In the genomic region with DNA sequence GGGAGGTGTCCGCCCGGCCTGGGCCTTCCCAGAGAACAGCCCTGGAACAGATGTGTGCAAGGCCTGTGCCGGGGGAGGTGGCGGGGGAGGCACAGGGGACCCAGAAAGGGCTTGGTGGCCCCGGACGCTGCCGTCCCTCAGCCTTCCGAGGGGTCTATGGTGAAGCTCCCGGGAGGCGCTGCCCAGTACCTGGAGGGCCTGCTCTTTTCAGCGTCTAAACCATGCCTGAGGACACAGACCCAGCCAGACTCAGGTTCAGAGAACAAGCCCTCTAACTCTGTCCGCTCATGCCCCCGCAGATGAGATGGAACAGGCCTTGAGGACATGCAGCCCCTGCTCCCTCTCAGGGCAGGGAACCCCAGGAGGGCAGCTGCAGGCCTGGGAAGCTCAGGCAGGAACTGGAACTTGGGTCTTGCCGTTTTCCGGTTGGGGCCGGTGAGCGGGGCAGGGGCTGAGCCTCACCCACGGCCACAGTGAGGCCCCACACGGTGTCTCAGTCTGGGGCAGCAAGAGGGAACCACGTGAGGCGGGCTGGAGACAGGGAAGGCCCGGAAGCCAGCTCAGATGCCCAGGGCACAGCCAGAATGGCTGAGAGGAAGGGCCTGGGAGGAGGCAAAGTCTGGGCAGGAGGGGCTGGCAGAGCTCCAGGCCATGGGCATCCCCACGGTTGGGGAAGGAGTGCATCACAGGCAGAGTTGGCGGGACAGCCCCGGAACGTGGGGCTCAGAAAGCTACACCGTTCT, we compare ENCODE assay signal across 1 cellular context.
TF ChIP-seq lines count a peak whose summit lies in the region.

No MANE protein-coding gene starts in this region.

TF ChIP-seq in HepG2, 621 proteins besides CTCF, POLR2A, EP300 and RAD21 (continued from another document and continues in another):
- TF ChIP-seq, protein P1, sequence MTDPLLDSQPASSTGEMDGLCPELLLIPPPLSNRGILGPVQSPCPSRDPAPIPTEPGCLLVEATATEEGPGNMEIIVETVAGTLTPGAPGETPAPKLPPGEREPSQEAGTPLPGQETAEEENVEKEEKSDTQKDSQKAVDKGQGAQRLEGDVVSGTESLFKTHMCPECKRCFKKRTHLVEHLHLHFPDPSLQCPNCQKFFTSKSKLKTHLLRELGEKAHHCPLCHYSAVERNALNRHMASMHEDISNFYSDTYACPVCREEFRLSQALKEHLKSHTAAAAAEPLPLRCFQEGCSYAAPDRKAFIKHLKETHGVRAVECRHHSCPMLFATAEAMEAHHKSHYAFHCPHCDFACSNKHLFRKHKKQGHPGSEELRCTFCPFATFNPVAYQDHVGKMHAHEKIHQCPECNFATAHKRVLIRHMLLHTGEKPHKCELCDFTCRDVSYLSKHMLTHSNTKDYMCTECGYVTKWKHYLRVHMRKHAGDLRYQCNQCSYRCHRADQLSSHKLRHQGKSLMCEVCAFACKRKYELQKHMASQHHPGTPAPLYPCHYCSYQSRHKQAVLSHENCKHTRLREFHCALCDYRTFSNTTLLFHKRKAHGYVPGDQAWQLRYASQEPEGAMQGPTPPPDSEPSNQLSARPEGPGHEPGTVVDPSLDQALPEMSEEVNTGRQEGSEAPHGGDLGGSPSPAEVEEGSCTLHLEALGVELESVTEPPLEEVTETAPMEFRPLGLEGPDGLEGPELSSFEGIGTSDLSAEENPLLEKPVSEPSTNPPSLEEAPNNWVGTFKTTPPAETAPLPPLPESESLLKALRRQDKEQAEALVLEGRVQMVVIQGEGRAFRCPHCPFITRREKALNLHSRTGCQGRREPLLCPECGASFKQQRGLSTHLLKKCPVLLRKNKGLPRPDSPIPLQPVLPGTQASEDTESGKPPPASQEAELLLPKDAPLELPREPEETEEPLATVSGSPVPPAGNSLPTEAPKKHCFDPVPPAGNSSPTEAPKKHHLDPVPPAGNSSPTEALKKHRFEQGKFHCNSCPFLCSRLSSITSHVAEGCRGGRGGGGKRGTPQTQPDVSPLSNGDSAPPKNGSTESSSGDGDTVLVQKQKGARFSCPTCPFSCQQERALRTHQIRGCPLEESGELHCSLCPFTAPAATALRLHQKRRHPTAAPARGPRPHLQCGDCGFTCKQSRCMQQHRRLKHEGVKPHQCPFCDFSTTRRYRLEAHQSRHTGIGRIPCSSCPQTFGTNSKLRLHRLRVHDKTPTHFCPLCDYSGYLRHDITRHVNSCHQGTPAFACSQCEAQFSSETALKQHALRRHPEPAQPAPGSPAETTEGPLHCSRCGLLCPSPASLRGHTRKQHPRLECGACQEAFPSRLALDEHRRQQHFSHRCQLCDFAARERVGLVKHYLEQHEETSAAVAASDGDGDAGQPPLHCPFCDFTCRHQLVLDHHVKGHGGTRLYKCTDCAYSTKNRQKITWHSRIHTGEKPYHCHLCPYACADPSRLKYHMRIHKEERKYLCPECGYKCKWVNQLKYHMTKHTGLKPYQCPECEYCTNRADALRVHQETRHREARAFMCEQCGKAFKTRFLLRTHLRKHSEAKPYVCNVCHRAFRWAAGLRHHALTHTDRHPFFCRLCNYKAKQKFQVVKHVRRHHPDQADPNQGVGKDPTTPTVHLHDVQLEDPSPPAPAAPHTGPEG (CRISPR knock-in tag; IDR thresholded peaks at IDR 0.05) = no peak; the same call in 1 of the 2 replicates
- peak; percentile 72 for TF ChIP-seq MYC (CRISPR knock-in tag; IDR thresholded peaks at IDR 0.05; ENCODE audit: borderline replicate concordance)
- TF ChIP-seq, protein P2, sequence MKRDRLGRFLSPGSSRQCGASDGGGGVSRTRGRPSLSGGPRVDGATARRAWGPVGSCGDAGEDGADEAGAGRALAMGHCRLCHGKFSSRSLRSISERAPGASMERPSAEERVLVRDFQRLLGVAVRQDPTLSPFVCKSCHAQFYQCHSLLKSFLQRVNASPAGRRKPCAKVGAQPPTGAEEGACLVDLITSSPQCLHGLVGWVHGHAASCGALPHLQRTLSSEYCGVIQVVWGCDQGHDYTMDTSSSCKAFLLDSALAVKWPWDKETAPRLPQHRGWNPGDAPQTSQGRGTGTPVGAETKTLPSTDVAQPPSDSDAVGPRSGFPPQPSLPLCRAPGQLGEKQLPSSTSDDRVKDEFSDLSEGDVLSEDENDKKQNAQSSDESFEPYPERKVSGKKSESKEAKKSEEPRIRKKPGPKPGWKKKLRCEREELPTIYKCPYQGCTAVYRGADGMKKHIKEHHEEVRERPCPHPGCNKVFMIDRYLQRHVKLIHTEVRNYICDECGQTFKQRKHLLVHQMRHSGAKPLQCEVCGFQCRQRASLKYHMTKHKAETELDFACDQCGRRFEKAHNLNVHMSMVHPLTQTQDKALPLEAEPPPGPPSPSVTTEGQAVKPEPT (CRISPR knock-in tag; IDR thresholded peaks at IDR 0.05; ENCODE audit: low read depth) = peak; percentile 68; the same call in 1 of the 2 replicates
- TF ChIP-seq, protein P3, sequence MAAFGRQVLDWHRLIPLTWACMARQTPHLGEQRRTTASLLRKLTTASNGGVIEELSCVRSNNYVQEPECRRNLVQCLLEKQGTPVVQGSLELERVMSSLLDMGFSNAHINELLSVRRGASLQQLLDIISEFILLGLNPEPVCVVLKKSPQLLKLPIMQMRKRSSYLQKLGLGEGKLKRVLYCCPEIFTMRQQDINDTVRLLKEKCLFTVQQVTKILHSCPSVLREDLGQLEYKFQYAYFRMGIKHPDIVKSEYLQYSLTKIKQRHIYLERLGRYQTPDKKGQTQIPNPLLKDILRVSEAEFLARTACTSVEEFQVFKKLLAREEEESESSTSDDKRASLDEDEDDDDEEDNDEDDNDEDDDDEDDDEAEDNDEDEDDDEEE (CRISPR knock-in tag; IDR thresholded peaks at IDR 0.05) = peak; percentile 5
- TF ChIP-seq, protein P4, sequence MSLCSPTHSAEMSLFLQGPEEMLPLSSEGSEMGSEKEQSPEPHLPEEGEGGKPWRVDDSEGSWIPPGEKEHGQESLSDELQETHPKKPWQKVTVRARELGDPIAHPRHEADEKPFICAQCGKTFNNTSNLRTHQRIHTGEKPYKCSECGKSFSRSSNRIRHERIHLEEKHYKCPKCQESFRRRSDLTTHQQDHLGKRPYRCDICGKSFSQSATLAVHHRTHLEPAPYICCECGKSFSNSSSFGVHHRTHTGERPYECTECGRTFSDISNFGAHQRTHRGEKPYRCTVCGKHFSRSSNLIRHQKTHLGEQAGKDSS (CRISPR knock-in tag; IDR thresholded peaks at IDR 0.05; ENCODE audit: borderline replicate concordance, low read depth) = peak; percentile 61; the same call in 1 of the 2 replicates
- TF ChIP-seq, protein P5, sequence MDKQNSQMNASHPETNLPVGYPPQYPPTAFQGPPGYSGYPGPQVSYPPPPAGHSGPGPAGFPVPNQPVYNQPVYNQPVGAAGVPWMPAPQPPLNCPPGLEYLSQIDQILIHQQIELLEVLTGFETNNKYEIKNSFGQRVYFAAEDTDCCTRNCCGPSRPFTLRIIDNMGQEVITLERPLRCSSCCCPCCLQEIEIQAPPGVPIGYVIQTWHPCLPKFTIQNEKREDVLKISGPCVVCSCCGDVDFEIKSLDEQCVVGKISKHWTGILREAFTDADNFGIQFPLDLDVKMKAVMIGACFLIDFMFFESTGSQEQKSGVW (CRISPR knock-in tag; IDR thresholded peaks at IDR 0.05; ENCODE audit: borderline replicate concordance) = 0 out of 2 replicates have a peak, but pooled peaks have one; percentile 87
- TF ChIP-seq ZNF251 (CRISPR knock-in tag; IDR thresholded peaks at IDR 0.05) = no peak
- no peak for TF ChIP-seq HDAC6 (IDR thresholded peaks at IDR 0.05; ENCODE audit: low read depth, low read length)
- no peak for TF ChIP-seq ATM (IDR thresholded peaks at IDR 0.05; ENCODE audit: borderline replicate concordance)
- no peak; the same call in 1 of the 2 replicates for TF ChIP-seq ZKSCAN5 (CRISPR knock-in tag; IDR thresholded peaks at IDR 0.05)
- TF ChIP-seq, protein P6, sequence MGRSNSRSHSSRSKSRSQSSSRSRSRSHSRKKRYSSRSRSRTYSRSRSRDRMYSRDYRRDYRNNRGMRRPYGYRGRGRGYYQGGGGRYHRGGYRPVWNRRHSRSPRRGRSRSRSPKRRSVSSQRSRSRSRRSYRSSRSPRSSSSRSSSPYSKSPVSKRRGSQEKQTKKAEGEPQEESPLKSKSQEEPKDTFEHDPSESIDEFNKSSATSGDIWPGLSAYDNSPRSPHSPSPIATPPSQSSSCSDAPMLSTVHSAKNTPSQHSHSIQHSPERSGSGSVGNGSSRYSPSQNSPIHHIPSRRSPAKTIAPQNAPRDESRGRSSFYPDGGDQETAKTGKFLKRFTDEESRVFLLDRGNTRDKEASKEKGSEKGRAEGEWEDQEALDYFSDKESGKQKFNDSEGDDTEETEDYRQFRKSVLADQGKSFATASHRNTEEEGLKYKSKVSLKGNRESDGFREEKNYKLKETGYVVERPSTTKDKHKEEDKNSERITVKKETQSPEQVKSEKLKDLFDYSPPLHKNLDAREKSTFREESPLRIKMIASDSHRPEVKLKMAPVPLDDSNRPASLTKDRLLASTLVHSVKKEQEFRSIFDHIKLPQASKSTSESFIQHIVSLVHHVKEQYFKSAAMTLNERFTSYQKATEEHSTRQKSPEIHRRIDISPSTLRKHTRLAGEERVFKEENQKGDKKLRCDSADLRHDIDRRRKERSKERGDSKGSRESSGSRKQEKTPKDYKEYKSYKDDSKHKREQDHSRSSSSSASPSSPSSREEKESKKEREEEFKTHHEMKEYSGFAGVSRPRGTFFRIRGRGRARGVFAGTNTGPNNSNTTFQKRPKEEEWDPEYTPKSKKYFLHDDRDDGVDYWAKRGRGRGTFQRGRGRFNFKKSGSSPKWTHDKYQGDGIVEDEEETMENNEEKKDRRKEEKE (IDR thresholded peaks at IDR 0.05) = no peak
- TF ChIP-seq RCOR2 (CRISPR knock-in tag; IDR thresholded peaks at IDR 0.05) = no peak
- no peak for TF ChIP-seq FOXP1 (IDR thresholded peaks at IDR 0.05)
- TF ChIP-seq FOXP1 (CRISPR knock-in tag; IDR thresholded peaks at IDR 0.05) = 0 out of 2 replicates have a peak, but pooled peaks have one; percentile 4
- TF ChIP-seq ZNF782 (CRISPR knock-in tag; IDR thresholded peaks at IDR 0.05; ENCODE audit: borderline replicate concordance) = peak; percentile 64; the same call in 1 of the 2 replicates
- TF ChIP-seq ZNF136 (CRISPR knock-in tag; IDR thresholded peaks at IDR 0.05; ENCODE audit: low read depth) = peak; percentile 49; the same call in 1 of the 2 replicates
- peak; percentile 83 for TF ChIP-seq ZFY (CRISPR knock-in tag; IDR thresholded peaks at IDR 0.05)
- 0 out of 2 replicates have a peak, but pooled peaks have one; percentile 44 for TF ChIP-seq DR1 (CRISPR knock-in tag; IDR thresholded peaks at IDR 0.05)
- TF ChIP-seq, protein P7, sequence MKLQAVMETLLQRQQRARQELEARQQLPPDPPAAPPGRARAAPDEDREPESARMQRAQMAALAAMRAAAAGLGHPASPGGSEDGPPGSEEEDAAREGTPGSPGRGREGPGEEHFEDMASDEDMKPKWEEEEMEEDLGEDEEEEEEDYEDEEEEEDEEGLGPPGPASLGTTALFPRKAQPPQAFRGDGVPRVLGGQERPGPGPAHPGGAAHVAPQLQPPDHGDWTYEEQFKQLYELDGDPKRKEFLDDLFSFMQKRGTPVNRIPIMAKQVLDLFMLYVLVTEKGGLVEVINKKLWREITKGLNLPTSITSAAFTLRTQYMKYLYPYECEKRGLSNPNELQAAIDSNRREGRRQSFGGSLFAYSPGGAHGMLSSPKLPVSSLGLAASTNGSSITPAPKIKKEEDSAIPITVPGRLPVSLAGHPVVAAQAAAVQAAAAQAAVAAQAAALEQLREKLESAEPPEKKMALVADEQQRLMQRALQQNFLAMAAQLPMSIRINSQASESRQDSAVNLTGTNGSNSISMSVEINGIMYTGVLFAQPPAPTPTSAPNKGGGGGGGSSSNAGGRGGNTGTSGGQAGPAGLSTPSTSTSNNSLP (IDR thresholded peaks at IDR 0.05; ENCODE audit: low read depth, low read length) = no peak
- TF ChIP-seq ZBTB1 (CRISPR knock-in tag; IDR thresholded peaks at IDR 0.05; ENCODE audit: borderline replicate concordance) = 0 out of 2 replicates have a peak, but pooled peaks have one; percentile 6
- TF ChIP-seq KDM5B (CRISPR knock-in tag; IDR thresholded peaks at IDR 0.05; ENCODE audit: borderline replicate concordance) = peak; percentile 58
- TF ChIP-seq, protein P8, sequence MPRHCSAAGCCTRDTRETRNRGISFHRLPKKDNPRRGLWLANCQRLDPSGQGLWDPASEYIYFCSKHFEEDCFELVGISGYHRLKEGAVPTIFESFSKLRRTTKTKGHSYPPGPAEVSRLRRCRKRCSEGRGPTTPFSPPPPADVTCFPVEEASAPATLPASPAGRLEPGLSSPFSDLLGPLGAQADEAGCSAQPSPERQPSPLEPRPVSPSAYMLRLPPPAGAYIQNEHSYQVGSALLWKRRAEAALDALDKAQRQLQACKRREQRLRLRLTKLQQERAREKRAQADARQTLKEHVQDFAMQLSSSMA (CRISPR knock-in tag; IDR thresholded peaks at IDR 0.05) = no peak
- TF ChIP-seq, protein P9, sequence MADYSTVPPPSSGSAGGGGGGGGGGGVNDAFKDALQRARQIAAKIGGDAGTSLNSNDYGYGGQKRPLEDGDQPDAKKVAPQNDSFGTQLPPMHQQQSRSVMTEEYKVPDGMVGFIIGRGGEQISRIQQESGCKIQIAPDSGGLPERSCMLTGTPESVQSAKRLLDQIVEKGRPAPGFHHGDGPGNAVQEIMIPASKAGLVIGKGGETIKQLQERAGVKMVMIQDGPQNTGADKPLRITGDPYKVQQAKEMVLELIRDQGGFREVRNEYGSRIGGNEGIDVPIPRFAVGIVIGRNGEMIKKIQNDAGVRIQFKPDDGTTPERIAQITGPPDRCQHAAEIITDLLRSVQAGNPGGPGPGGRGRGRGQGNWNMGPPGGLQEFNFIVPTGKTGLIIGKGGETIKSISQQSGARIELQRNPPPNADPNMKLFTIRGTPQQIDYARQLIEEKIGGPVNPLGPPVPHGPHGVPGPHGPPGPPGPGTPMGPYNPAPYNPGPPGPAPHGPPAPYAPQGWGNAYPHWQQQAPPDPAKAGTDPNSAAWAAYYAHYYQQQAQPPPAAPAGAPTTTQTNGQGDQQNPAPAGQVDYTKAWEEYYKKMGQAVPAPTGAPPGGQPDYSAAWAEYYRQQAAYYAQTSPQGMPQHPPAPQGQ (CRISPR knock-in tag; IDR thresholded peaks at IDR 0.05; ENCODE audit: borderline replicate concordance) = no peak
- TF ChIP-seq, protein P10, sequence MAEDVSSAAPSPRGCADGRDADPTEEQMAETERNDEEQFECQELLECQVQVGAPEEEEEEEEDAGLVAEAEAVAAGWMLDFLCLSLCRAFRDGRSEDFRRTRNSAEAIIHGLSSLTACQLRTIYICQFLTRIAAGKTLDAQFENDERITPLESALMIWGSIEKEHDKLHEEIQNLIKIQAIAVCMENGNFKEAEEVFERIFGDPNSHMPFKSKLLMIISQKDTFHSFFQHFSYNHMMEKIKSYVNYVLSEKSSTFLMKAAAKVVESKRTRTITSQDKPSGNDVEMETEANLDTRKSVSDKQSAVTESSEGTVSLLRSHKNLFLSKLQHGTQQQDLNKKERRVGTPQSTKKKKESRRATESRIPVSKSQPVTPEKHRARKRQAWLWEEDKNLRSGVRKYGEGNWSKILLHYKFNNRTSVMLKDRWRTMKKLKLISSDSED (CRISPR knock-in tag; IDR thresholded peaks at IDR 0.05) = no peak
- TF ChIP-seq, protein P11, sequence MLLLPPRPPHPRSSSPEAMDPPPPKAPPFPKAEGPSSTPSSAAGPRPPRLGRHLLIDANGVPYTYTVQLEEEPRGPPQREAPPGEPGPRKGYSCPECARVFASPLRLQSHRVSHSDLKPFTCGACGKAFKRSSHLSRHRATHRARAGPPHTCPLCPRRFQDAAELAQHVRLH (CRISPR knock-in tag; IDR thresholded peaks at IDR 0.05; ENCODE audit: borderline replicate concordance, low read depth) = no peak
- no peak; the same call in 1 of the 2 replicates for TF ChIP-seq GATA4 (IDR thresholded peaks at IDR 0.05; ENCODE audit: borderline replicate concordance, low read depth)
- TF ChIP-seq FOXJ3 (CRISPR knock-in tag; IDR thresholded peaks at IDR 0.05; ENCODE audit: borderline replicate concordance) = 0 out of 2 replicates have a peak, but pooled peaks have one; percentile 69
- TF ChIP-seq ZNF564 (CRISPR knock-in tag; IDR thresholded peaks at IDR 0.05) = no peak; the same call in 1 of the 2 replicates
- TF ChIP-seq SYNCRIP (IDR thresholded peaks at IDR 0.05; ENCODE audit: insufficient read depth, low read depth, low read length) = no peak
- TF ChIP-seq ZNF556 (CRISPR knock-in tag; IDR thresholded peaks at IDR 0.05; ENCODE audit: borderline replicate concordance) = no peak; the same call in 1 of the 2 replicates
